In genomic region chr1:29703596-29703995, GRCh38 we compare ENCODE assay signal across 8 cellular contexts.
DNase-seq lines count a peak whose midpoint lies in the region; ATAC-seq and TF ChIP-seq lines count a peak whose summit lies in the region.

No MANE protein-coding gene starts in this region.

- peaks cover 18% of the 10 kb centered on the region for H3K4me1 ChIP-seq in A673 (ENCODE audit: insufficient read depth, low read length, poor library complexity, severe bottlenecking)

- intact Hi-C loops in A673 (cut with micrococcal nuclease; ENCODE audit: unreplicated experiment): no loop called here

- DNase-seq in A673 (ENCODE audit: low spot score) (peak; percentile 61), NCI-H526 treated with DMSO at 0.1 percent for 48 hours (lab: John Stamatoyannopoulos, UW) (peak; percentile 31), dermis blood vessel endothelial cell (peak; percentile 71), mesothelial cell of epicardium (ENCODE audit: low spot score in 2 of 2, unreplicated experiment in 2 of 2) (no peak)
- DNase-seq in activated naive CD4-positive, alpha-beta T cell treated with Interleukin-2 at 50 U/mL for 16 hours: no peak

- no peak for ATAC-seq in HG02678 (IDR thresholded peaks at IDR 0.05; ENCODE audit: unreplicated experiment)
- no peak for ATAC-seq in HG02884 (IDR thresholded peaks at IDR 0.05; ENCODE audit: unreplicated experiment)

- no peak overlapping the region for H3K27ac ChIP-seq in A673 (ENCODE audit: low read depth, low read length, poor library complexity, severe bottlenecking)

- no peak overlapping the region for H3K27ac Mint-ChIP-seq in mesothelial cell of epicardium

- TF ChIP-seq CTCF in A673 (conservative IDR thresholded peaks at IDR 0.05; ENCODE audit: low read depth, low read length) (peak; percentile 80), GM12874 (IDR thresholded peaks at IDR 0.05; ENCODE audit: insufficient read depth, low read depth, low read length) (peak; percentile 70), mesothelial cell of epicardium (IDR thresholded peaks at IDR 0.05; ENCODE audit: unreplicated experiment) (peak; percentile 73)

- CTCF ChIA-PET in A673 (lab: Charles Lee): interaction anchor here (0.6 to 1.0 kb wide), 3 partner anchors 13 to 1004 kb away, joined by 4 read pairs; no protein-coding TSS in a partner anchor

- H3K4me3 Mint-ChIP-seq in mesothelial cell of epicardium: no peak overlapping the region

- no peaks in the 10 kb centered on the region for H3K27me3 ChIP-seq in A673 (replicated peaks; ENCODE audit: insufficient read depth, low read depth, low read length, poor library complexity)

- no peaks in the 10 kb centered on the region for H3K36me3 ChIP-seq in A673 (ENCODE audit: insufficient read depth, low read length, poor library complexity, severe bottlenecking)

- no peaks in the 10 kb centered on the region for H3K36me3 Mint-ChIP-seq in mesothelial cell of epicardium

- no peaks in the 10 kb centered on the region for H3K9me3 ChIP-seq in A673 (ENCODE audit: low read depth, low read length, poor library complexity, severe bottlenecking)

- no TSS peak for BruUV-seq in A673 (replicated peaks; lab: Mats Ljungman, UMichigan)

- H3K9me3 Mint-ChIP-seq in mesothelial cell of epicardium: no peaks in the 10 kb centered on the region

- peaks cover 2% of the 10 kb centered on the region for H3K4me1 Mint-ChIP-seq in mesothelial cell of epicardium

- H3K27me3 Mint-ChIP-seq in mesothelial cell of epicardium (ENCODE audit: low read depth): peaks cover 79% of the 10 kb centered on the region

- no peak overlapping the region for H3K4me3 ChIP-seq in A673 (ENCODE audit: low read depth, low read length, poor library complexity, severe bottlenecking)

- POLR2A ChIA-PET in A673 (lab: Charles Lee; ENCODE audit: low non-redundant PET): interaction anchor here (0.6 kb wide), 1 partner anchor 120 kb away, joined by 4 read pairs; no protein-coding TSS in a partner anchor

Comparison
In these comparisons a context has a peak if more than half of its experiments do, and no peak if none do; other contexts are left out.
1. DNase-seq: peak in A673 (single experiment), NCI-H526 treated with DMSO at 0.1 percent for 48 hours (single experiment) and dermis blood vessel endothelial cell (single experiment); none in mesothelial cell of epicardium (0 of 2) and activated naive CD4-positive, alpha-beta T cell treated with Interleukin-2 at 50 U/mL for 16 hours (single experiment).
2. Peak in every context shown above with its lines, with median percentiles within 50 percentile points of each other: CTCF ChIP-seq.